In genomic region chr2:152223997-152224396, GRCh38 we compare ENCODE assay signal across 15 cellular contexts. TPM values are rescaled to one million over a fixed set of nuclear protein-coding genes. Genes with fewer than 3 reads are reported as not detected.
A peak's percentile ranks its signal among the peaks of the same experiment; 100 is the strongest.
DNase-seq lines count a peak whose midpoint lies in the region; ATAC-seq, FAIRE-seq and TF ChIP-seq lines count a peak whose summit lies in the region.
"Had no signal": no experiment of that assay in that cellular context is flagged by ENCODE, and none has a peak within 500 bp of the region (broad histone marks: within the 10 kb centered on the region; RNA-seq: fewer than 3 reads in every experiment).

No MANE protein-coding gene starts in this region.

- H2AFZ ChIP-seq in keratinocyte (ENCODE audit: control insufficient read depth, low read length), result peak overlapping the region; percentile 73

- TF ChIP-seq POLR2A in breast epithelium (IDR thresholded peaks at IDR 0.05), result no peak

- H3K27me3 ChIP-seq in AG04450 (ENCODE audit: control insufficient read depth, insufficient read depth, low read length), result no peaks in the 10 kb centered on the region
- no peaks in the 10 kb centered on the region for H3K27me3 ChIP-seq in breast epithelium
- H3K27me3 ChIP-seq in keratinocyte (ENCODE audit: control insufficient read depth, extremely low read depth, insufficient read depth, low read length), result no peaks in the 10 kb centered on the region
- H3K27me3 ChIP-seq: foreskin keratinocyte had no signal

- intact Hi-C loops in breast epithelium (cut with DNase I; ENCODE audit: low total_unique reads) (no loop called here), posterior cingulate gyrus (cut with DNase I) (no loop called here)
- intact Hi-C loops in activated CD4-positive, alpha-beta T cell treated with anti-CD3 and anti-CD28 coated beads for 36 hours (cut with DNase I, micrococcal nuclease), result no loop called here

- no peak for DNase-seq in AG04450 (ENCODE audit: low read depth, low spot score)
- no peak for DNase-seq in breast epithelium (ENCODE audit: low spot score in 2 of 2)
- no peak for DNase-seq in keratinocyte (ENCODE audit: low read depth, low spot score)
- peak; percentile 9 for DNase-seq in putamen (ENCODE audit: low spot score)
- no peak for DNase-seq in posterior cingulate gyrus
- DNase-seq in NCI-H510A (lab: John Stamatoyannopoulos, UW), result no peak
- no peak for DNase-seq in activated CD4-positive, alpha-beta T cell treated with anti-CD3 and anti-CD28 coated beads for 36 hours
- DNase-seq: activated CD4-positive, alpha-beta memory T cell treated with anti-CD3 and anti-CD28 coated beads for 36 hours; effector CD4-positive, alpha-beta T cell; naive thymus-derived CD8-positive, alpha-beta T cell; stimulated activated naive CD8-positive, alpha-beta T cell treated with anti-CD3 and anti-CD28 coated beads, Interleukin-15, Interleukin-2, amounts not matched to agents 100 U/mL and 50 U/mL, for 24 hours had no signal

- H3K9me1 ChIP-seq in keratinocyte (ENCODE audit: control insufficient read depth, extremely low read depth, insufficient read depth, low read length), result no peaks in the 10 kb centered on the region

- H3K9ac ChIP-seq in keratinocyte (ENCODE audit: control insufficient read depth, extremely low read depth, insufficient read depth, low read length), result no peak overlapping the region

- no peak for TF ChIP-seq CTCF in AG04450 (IDR thresholded peaks at IDR 0.05; ENCODE audit: low read depth, low read length)
- no peak for TF ChIP-seq CTCF in breast epithelium (IDR thresholded peaks at IDR 0.05)
- TF ChIP-seq CTCF in keratinocyte (optimal IDR thresholded peaks at IDR 0.05 in 1 of 3, IDR thresholded peaks at IDR 0.05 in 1 of 3, conservative IDR thresholded peaks at IDR 0.05 in 1 of 3; ENCODE audit: extremely low read depth in 1 of 3, insufficient read depth in 2 of 3, low read length in 3 of 3), result no peak

- H3K79me2 ChIP-seq in keratinocyte (ENCODE audit: control insufficient read depth, insufficient read depth, low read length), result no peaks in the 10 kb centered on the region

- H3K9me3 Mint-ChIP-seq in stimulated activated memory B cell treated with anti-CD40 and anti-IgM and Interleukin-4, amounts not matched to agents 10 μg/mL and 1 μg/mL and 100 μg/mL, for 72 hours, result peaks cover 3% of the 10 kb centered on the region
- H3K9me3 Mint-ChIP-seq in activated CD4-positive, alpha-beta T cell treated with anti-CD3 and anti-CD28 coated beads for 36 hours (ENCODE audit: low read depth), result no peaks in the 10 kb centered on the region
- H3K9me3 Mint-ChIP-seq: activated CD4-positive, alpha-beta memory T cell treated with anti-CD3 and anti-CD28 coated beads for 36 hours; activated T-helper 1 cell treated with anti-CD3 and anti-CD28 coated beads, Interleukin-12 subunit alpha, Interleukin-12 subunit beta, Interleukin-2, Interleukin-4 antibody, amounts not matched to agents 30 ng/mL and 10 ng/mL and 1 ng/mL, durations not matched to agents 14 hours and 24 hours and 36 hours; naive thymus-derived CD8-positive, alpha-beta T cell had no signal

- no peak overlapping the region for H3K4me3 Mint-ChIP-seq in stimulated activated memory B cell treated with anti-CD40 and anti-IgM and Interleukin-4, amounts not matched to agents 10 μg/mL and 1 μg/mL and 100 μg/mL, for 72 hours
- no peak overlapping the region for H3K4me3 Mint-ChIP-seq in activated CD4-positive, alpha-beta T cell treated with anti-CD3 and anti-CD28 coated beads for 36 hours
- H3K4me3 Mint-ChIP-seq: activated CD4-positive, alpha-beta memory T cell treated with anti-CD3 and anti-CD28 coated beads for 36 hours; activated T-helper 1 cell treated with anti-CD3 and anti-CD28 coated beads, Interleukin-12 subunit alpha, Interleukin-12 subunit beta, Interleukin-2, Interleukin-4 antibody, amounts not matched to agents 30 ng/mL and 10 ng/mL and 1 ng/mL, durations not matched to agents 14 hours and 24 hours and 36 hours; naive thymus-derived CD8-positive, alpha-beta T cell had no signal

- no peak overlapping the region for H3K27ac Mint-ChIP-seq in stimulated activated memory B cell treated with anti-CD40 and anti-IgM and Interleukin-4, amounts not matched to agents 10 μg/mL and 1 μg/mL and 100 μg/mL, for 72 hours
- H3K27ac Mint-ChIP-seq in activated CD4-positive, alpha-beta T cell treated with anti-CD3 and anti-CD28 coated beads for 36 hours, result no peak overlapping the region
- H3K27ac Mint-ChIP-seq: activated CD4-positive, alpha-beta memory T cell treated with anti-CD3 and anti-CD28 coated beads for 36 hours; activated T-helper 1 cell treated with anti-CD3 and anti-CD28 coated beads, Interleukin-12 subunit alpha, Interleukin-12 subunit beta, Interleukin-2, Interleukin-4 antibody, amounts not matched to agents 30 ng/mL and 10 ng/mL and 1 ng/mL, durations not matched to agents 14 hours and 24 hours and 36 hours; naive thymus-derived CD8-positive, alpha-beta T cell had no signal

- POLR2A ChIA-PET in AG04450 (lab: Yijun Ruan, JAX), result no interaction called here
- POLR2A ChIA-PET in activated CD4-positive, alpha-beta T cell treated with anti-CD3 and anti-CD28 coated beads for 36 hours (lab: Charles Lee), result no interaction called here

- H3K4me1 Mint-ChIP-seq in stimulated activated memory B cell treated with anti-CD40 and anti-IgM and Interleukin-4, amounts not matched to agents 10 μg/mL and 1 μg/mL and 100 μg/mL, for 72 hours, result no peaks in the 10 kb centered on the region
- H3K4me1 Mint-ChIP-seq in activated CD4-positive, alpha-beta T cell treated with anti-CD3 and anti-CD28 coated beads for 36 hours, result no peaks in the 10 kb centered on the region

- no peak for ATAC-seq in stimulated activated memory B cell treated with anti-CD40 and anti-IgM and Interleukin-4, amounts not matched to agents 10 μg/mL and 1 μg/mL and 100 μg/mL, for 72 hours
- no peak for ATAC-seq in activated CD4-positive, alpha-beta T cell treated with anti-CD3 and anti-CD28 coated beads for 36 hours
- ATAC-seq: foreskin keratinocyte; naive thymus-derived CD8-positive, alpha-beta T cell; stimulated activated naive CD8-positive, alpha-beta T cell treated with anti-CD3 and anti-CD28 coated beads, Interleukin-15, Interleukin-2, amounts not matched to agents 100 U/mL and 50 U/mL, for 24 hours had no signal

- CTCF ChIA-PET in AG04450 (lab: Charles Lee), result no interaction called here
- CTCF ChIA-PET in activated CD4-positive, alpha-beta T cell treated with anti-CD3 and anti-CD28 coated beads for 36 hours (lab: Charles Lee), result no interaction called here

- no peaks in the 10 kb centered on the region for H3K36me3 ChIP-seq in breast epithelium
- no peaks in the 10 kb centered on the region for H3K36me3 ChIP-seq in keratinocyte (ENCODE audit: control insufficient read depth in 2 of 2, extremely low read depth in 1 of 2, insufficient read depth in 2 of 2, low read length in 2 of 2)

- H3K4me2 ChIP-seq in keratinocyte (ENCODE audit: control insufficient read depth, extremely low read depth, insufficient read depth, low read depth, low read length), result no peak overlapping the region

- H3K4me1 ChIP-seq in breast epithelium (peaks cover 0 to 14% of the 10 kb centered on the region in 2 donors), keratinocyte (ENCODE audit: control insufficient read depth, extremely low read depth, insufficient read depth, low read length) (peaks cover 9% of the 10 kb centered on the region)

- peaks cover 8% of the 10 kb centered on the region for H3K27me3 Mint-ChIP-seq in stimulated activated memory B cell treated with anti-CD40 and anti-IgM and Interleukin-4, amounts not matched to agents 10 μg/mL and 1 μg/mL and 100 μg/mL, for 72 hours
- peaks cover 8% of the 10 kb centered on the region for H3K27me3 Mint-ChIP-seq in activated CD4-positive, alpha-beta T cell treated with anti-CD3 and anti-CD28 coated beads for 36 hours

- H3K4me3 ChIP-seq in AG04450 (ENCODE audit: low read depth, low read length) (no peak overlapping the region), breast epithelium (no peak overlapping the region), keratinocyte (ENCODE audit: control insufficient read depth in 2 of 3, extremely low read depth in 1 of 3, insufficient read depth in 2 of 3, low read depth in 1 of 3, low read length in 3 of 3) (no peak overlapping the region)

- FAIRE-seq in keratinocyte (lab: Jason Lieb, UNC), result no peak
- FAIRE-seq: D721Med had no signal

- dilution Hi-C loops in keratinocyte (cut with MboI; ENCODE audit: extremely low pct_ligation_motif_present, low sequenced_read_pairs), result no loop called here

- no peaks in the 10 kb centered on the region for H4K20me1 ChIP-seq in keratinocyte (ENCODE audit: control insufficient read depth, extremely low read depth, insufficient read depth, low read length)

- H3K27ac ChIP-seq in AG04450 (ENCODE audit: low read depth, low read length), result peak overlapping the region; percentile 11
- H3K27ac ChIP-seq in breast epithelium, result peak overlapping the region; percentile 55 to 59
- H3K27ac ChIP-seq in keratinocyte (ENCODE audit: control insufficient read depth, insufficient read depth, low read length), result no peak overlapping the region
- H3K27ac ChIP-seq: foreskin keratinocyte had no signal

- H3K9me3 ChIP-seq in AG04450 (ENCODE audit: control insufficient read depth, insufficient read depth, low read length), result no peaks in the 10 kb centered on the region
- no peaks in the 10 kb centered on the region for H3K9me3 ChIP-seq in breast epithelium
- no peaks in the 10 kb centered on the region for H3K9me3 ChIP-seq in keratinocyte (ENCODE audit: control insufficient read depth, low read depth, low read length)

- no peaks in the 10 kb centered on the region for H3K36me3 Mint-ChIP-seq in stimulated activated memory B cell treated with anti-CD40 and anti-IgM and Interleukin-4, amounts not matched to agents 10 μg/mL and 1 μg/mL and 100 μg/mL, for 72 hours
- no peaks in the 10 kb centered on the region for H3K36me3 Mint-ChIP-seq in activated CD4-positive, alpha-beta T cell treated with anti-CD3 and anti-CD28 coated beads for 36 hours (ENCODE audit: low read depth)
- H3K36me3 Mint-ChIP-seq: activated CD4-positive, alpha-beta memory T cell treated with anti-CD3 and anti-CD28 coated beads for 36 hours; naive thymus-derived CD8-positive, alpha-beta T cell had no signal

RNA-seq across cellular contexts. Expression of gene STAM2, which starts 48.4 kb away (rescaled TPM):
- polyA plus RNA-seq in AG04450 (2011; rRNA removed) (27.6 and 38.0 TPM in 2 replicates), keratinocyte (11.7 to 20.7 TPM (median 17.1 TPM) in 3 replicates)
- polyA minus RNA-seq in AG04450 (2011; rRNA and poly(A)+ RNA removed), result 30.3 and 38.9 TPM in 2 replicates
- 10 to 100 TPM; 31.4 to 73.8 (median 44.6) TPM for total RNA-seq in breast epithelium
- 16.0 TPM for polyA plus RNA-seq in keratinocyte (2011; ENCODE audit: low read depth)
- 6.6 and 11.3 TPM in 2 replicates for polyA plus RNA-seq in keratinocyte (2011; cell fraction: cytosol; rRNA removed)
- polyA plus RNA-seq in keratinocyte (2011; cell fraction: nucleus; rRNA removed), result 17.0 and 20.2 TPM in 2 replicates
- 9.8 and 12.2 TPM in 2 replicates for polyA plus RNA-seq in keratinocyte (2012; ENCODE audit: low replicate concordance)
- 11.0 to 22.6 TPM (median 22.2 TPM) in 3 replicates for polyA minus RNA-seq in keratinocyte
- 21.9 TPM for polyA minus RNA-seq in keratinocyte (2011; cell fraction: cytosol; rRNA and poly(A)+ RNA removed)
- polyA minus RNA-seq in keratinocyte (2011; cell fraction: nucleus; rRNA and poly(A)+ RNA removed), result 12.8 and 27.2 TPM in 2 replicates
- 10 to 100 TPM; 14.9 to 18.5 TPM for total RNA-seq in activated CD4-positive, alpha-beta T cell treated with anti-CD3 and anti-CD28 coated beads for 36 hours
